Comparison of ENCODE assay signal across 21 cellular contexts in genomic region chr12:114809132-114809531, GRCh38.
"Had no signal": no experiment of that assay in that cellular context is flagged by ENCODE, and none has a peak within 500 bp of the region (broad histone marks: within the 10 kb centered on the region; RNA-seq: fewer than 3 reads in every experiment).

No MANE protein-coding gene starts in this region.

- H3K9me3 ChIP-seq: neutrophil, psoas muscle, stomach, thoracic aorta, transverse colon had no signal

- H3K4me3 Mint-ChIP-seq: immature natural killer cell, naive B cell, nephron had no signal

- DNase-seq: cerebellar nuclear complex; dermis blood vessel endothelial cell; erythroblast; foreskin keratinocyte; immature natural killer cell; kidney; left cardiac atrium; mammary epithelial cell; naive B cell; psoas muscle; stimulated activated CD4-positive, alpha-beta T cell treated with anti-CD3 and anti-CD28 coated beads, Interleukin-2, amount 100 ng/mL, for 24 hours; stimulated activated CD4-positive, alpha-beta T cell treated with anti-CD3 and anti-CD28 coated beads, Interleukin-4, amount 100 ng/mL, for 4 hours; stimulated activated naive CD4-positive, alpha-beta T cell; stomach; substantia nigra; transverse colon had no signal

- H3K27ac ChIP-seq: foreskin keratinocyte, neutrophil, psoas muscle, skin epidermis, stomach, thoracic aorta, transverse colon had no signal

- H3K4me3 ChIP-seq: psoas muscle, skin epidermis, stomach, thoracic aorta, transverse colon had no signal

- H3K36me3 Mint-ChIP-seq: immature natural killer cell, naive B cell had no signal

- H3K27ac Mint-ChIP-seq: immature natural killer cell, naive B cell, nephron had no signal

- H3K9me3 Mint-ChIP-seq: nephron had no signal

- H3K4me1 Mint-ChIP-seq: immature natural killer cell had no signal

- H3K27me3 ChIP-seq: foreskin keratinocyte, stomach, transverse colon had no signal

- H3K4me1 ChIP-seq: foreskin keratinocyte, psoas muscle, transverse colon had no signal

- H3K36me3 ChIP-seq: neutrophil, stomach, thoracic aorta, transverse colon had no signal

- ATAC-seq: foreskin keratinocyte, left cardiac atrium, psoas muscle, sciatic nerve had no signal
